Comparison of ENCODE assay signal across 25 cellular contexts in genomic region chr2:32442020-32442467, GRCh38.
DNase-seq lines count a peak whose midpoint lies in the region; ATAC-seq, FAIRE-seq and TF ChIP-seq lines count a peak whose summit lies in the region.
"Had no signal": no experiment of that assay in that cellular context is flagged by ENCODE, and none has a peak within 500 bp of the region (broad histone marks: within the 10 kb centered on the region; RNA-seq: fewer than 3 reads in every experiment).

No MANE protein-coding gene starts in this region.

- no peak for DNase-seq in A549 (ENCODE audit: low read depth in 1 of 2, low spot score in 1 of 2)
- no peak for DNase-seq in H54 (ENCODE audit: insufficient read length, low spot score)
- DNase-seq in epithelial cell of proximal tubule (ENCODE audit: low read depth): peak; percentile 22
- no peak for DNase-seq in anterior cingulate cortex (lab: John Stamatoyannopoulos, UW)
- DNase-seq: C1 segment of cervical spinal cord; Caco-2; CD8-positive, alpha-beta T cell; DMS79; EL; GDM1; H7; NCI-H1048; NCI-H1417; NCI-H1694 treated with DMSO at 0.1 percent for 48 hours; NCI-H2081; NCI-H2227 treated with DMSO at 0.1 percent for 48 hours; NCI-H526 treated with DMSO at 0.1 percent for 48 hours; Right ventricle myocardium superior; RPMI8226 had no signal

- H3K9ac ChIP-seq in liver (ENCODE audit: low read depth in 1 of 2, low read length in 2 of 2): no peak overlapping the region

- no peak overlapping the region for H3K4me2 ChIP-seq in A549

- H3K4me3 ChIP-seq in A549 (no peak overlapping the region), epithelial cell of proximal tubule (ENCODE audit: low read depth, low read length) (no peak overlapping the region), liver (ENCODE audit: low read depth in 1 of 3, low read length in 3 of 3) (no peak overlapping the region)
- H3K4me3 ChIP-seq: GM12878, SJSA1 had no signal

- no peaks in the 10 kb centered on the region for H3K4me1 ChIP-seq in A549
- peaks cover 0 to 16% (median 6%) of the 10 kb centered on the region in 4 donors for H3K4me1 ChIP-seq in liver (ENCODE audit: control insufficient read depth in 4 of 4, insufficient read depth in 4 of 4, low read length in 3 of 4)
- H3K4me1 ChIP-seq: Caco-2, SJSA1 had no signal

- 94% methylated on average over 7 of the region's 7 CpGs for WGBS in A549 (ENCODE audit: missing lambda C conversion rate)
- WGBS in liver: 57% methylated on average over 7 of the region's 7 CpGs

- H3K36me3 ChIP-seq in liver (ENCODE audit: control insufficient read depth in 4 of 4, insufficient read depth in 3 of 4, low read depth in 1 of 4, low read length in 3 of 4): peaks cover 7 to 36% (median 31%) of the 10 kb centered on the region in 4 donors

- TF ChIP-seq POLR2A in A549 (IDR thresholded peaks at IDR 0.05; ENCODE audit: low read length): no peak
- no peak for TF ChIP-seq POLR2A in H54 (IDR thresholded peaks at IDR 0.05; ENCODE audit: low read depth, low read length)

- CTCF ChIA-PET in A549 (lab: Yijun Ruan, JAX): no interaction called here

- POLR2A ChIA-PET in A549 (lab: Yijun Ruan, JAX): no interaction called here

- TF ChIP-seq RAD21 in A549 (conservative IDR thresholded peaks at IDR 0.05 in 1 of 2, IDR thresholded peaks at IDR 0.05 in 1 of 2): no peak
- TF ChIP-seq RAD21 in liver (IDR thresholded peaks at IDR 0.05): peak in 1 of 2 donors; percentile 27

- ATAC-seq in A549 (no peak), HG02852 (IDR thresholded peaks at IDR 0.05; ENCODE audit: unreplicated experiment) (no peak), GM19351 (IDR thresholded peaks at IDR 0.05; ENCODE audit: unreplicated experiment) (no peak)
- ATAC-seq: CD8-positive, alpha-beta T cell; GM12878 had no signal

- no peak for TF ChIP-seq EP300 in A549 (IDR thresholded peaks at IDR 0.05)

- no peak for TF ChIP-seq CTCF in A549 (IDR thresholded peaks at IDR 0.05)
- no peak for TF ChIP-seq CTCF in epithelial cell of proximal tubule (conservative IDR thresholded peaks at IDR 0.05; ENCODE audit: low read depth, low read length)
- TF ChIP-seq CTCF in liver (IDR thresholded peaks at IDR 0.05; ENCODE audit: low read depth, low read length, missing input control): no peak

- no peaks in the 10 kb centered on the region for H3K27me3 ChIP-seq in liver (ENCODE audit: control insufficient read depth in 4 of 4, insufficient read depth in 4 of 4, low read length in 3 of 4)
- H3K27me3 ChIP-seq: SJSA1 had no signal

- H3K27ac ChIP-seq in A549 (no peak overlapping the region), liver (ENCODE audit: low read depth in 1 of 2, low read length in 2 of 2) (peak overlapping the region; percentile 21 to 63)
- H3K27ac ChIP-seq: SJSA1 had no signal

- FAIRE-seq in A549 (lab: Jason Lieb, UNC) (peak; percentile 36), H54 (lab: Jason Lieb, UNC) (peak; percentile 15)
- FAIRE-seq: A204.1, GM12878 had no signal

- H3K9me3 ChIP-seq in A549 (no peaks in the 10 kb centered on the region), liver (ENCODE audit: control insufficient read depth in 4 of 4, low read length in 3 of 4) (no peaks in the 10 kb centered on the region)
- H3K9me3 ChIP-seq: Caco-2, SJSA1 had no signal

TF ChIP-seq in A549, 52 proteins besides CTCF, POLR2A, EP300 and RAD21:
- TF ChIP-seq CHD2 (IDR thresholded peaks at IDR 0.05; ENCODE audit: low read length, partially characterized antibody) (no peak), JUNB (IDR thresholded peaks at IDR 0.05) (no peak), EHMT2 (IDR thresholded peaks at IDR 0.05; ENCODE audit: low read depth) (no peak), PBX3 (IDR thresholded peaks at IDR 0.05) (no peak), NPAS2 (CRISPR knock-in tag; IDR thresholded peaks at IDR 0.05; ENCODE audit: borderline replicate concordance) (no peak), E2F6 (IDR thresholded peaks at IDR 0.05; ENCODE audit: borderline replicate concordance, low read depth) (no peak), BHLHE40 (IDR thresholded peaks at IDR 0.05; ENCODE audit: low read depth, low read length) (no peak), ZNF302 (CRISPR knock-in tag; IDR thresholded peaks at IDR 0.05) (no peak), GATA3 (IDR thresholded peaks at IDR 0.05; ENCODE audit: borderline replicate concordance) (no peak), TFCP2L1 (CRISPR knock-in tag; IDR thresholded peaks at IDR 0.05) (no peak), KDM5A (IDR thresholded peaks at IDR 0.05) (no peak), SREBF2 (IDR thresholded peaks at IDR 0.05) (no peak)

TF ChIP-seq in liver, 16 proteins besides CTCF, POLR2A, EP300 and RAD21:
- TF ChIP-seq FOXA1 (IDR thresholded peaks at IDR 0.05) (no peak), EGR1 (IDR thresholded peaks at IDR 0.05; ENCODE audit: low read depth in 2 of 2) (no peak), SP1 (IDR thresholded peaks at IDR 0.05) (peak; percentile 39), ZBTB33 (IDR thresholded peaks at IDR 0.05) (no peak), REST (IDR thresholded peaks at IDR 0.05) (peak; percentile 19), HNF4G (IDR thresholded peaks at IDR 0.05) (no peak), MAX (IDR thresholded peaks at IDR 0.05) (no peak), GABPA (IDR thresholded peaks at IDR 0.05 in 1 of 2, conservative IDR thresholded peaks at IDR 0.05 in 1 of 2) (no peak), YY1 (IDR thresholded peaks at IDR 0.05) (peak; percentile 65), RXRA (IDR thresholded peaks at IDR 0.05) (peak; percentile 36 to 51), JUND (IDR thresholded peaks at IDR 0.05) (no peak), NR2F2 (IDR thresholded peaks at IDR 0.05) (no peak), HNF4A (conservative IDR thresholded peaks at IDR 0.05) (peak; percentile 79), ATF3 (IDR thresholded peaks at IDR 0.05) (no peak), FOXA2 (IDR thresholded peaks at IDR 0.05) (no peak)

Comparison
In these comparisons a context has a peak if more than half of its experiments do, and no peak if none do; other contexts are left out.
1. H3K27ac ChIP-seq: peak in liver (2 of 2); none in A549 (0 of 2).